In the genomic region with DNA sequence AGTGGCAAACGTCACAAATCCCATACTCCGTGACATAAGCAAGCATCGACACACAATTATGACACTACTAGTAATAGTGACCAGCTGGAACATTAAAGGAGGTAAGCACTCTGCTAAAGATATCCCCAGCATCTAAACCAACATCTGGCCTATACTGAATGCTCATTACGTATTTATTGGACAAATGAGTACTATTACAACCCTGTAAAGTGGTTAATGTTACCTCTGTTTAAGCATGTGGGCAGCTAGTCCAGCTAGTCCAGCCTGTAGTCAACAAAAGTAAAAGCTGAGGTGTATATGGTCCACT, we compare ENCODE assay signal across 8 cellular contexts. TPM values are rescaled to one million over a fixed set of nuclear protein-coding genes. Genes with fewer than 3 reads are reported as not detected.
DNase-seq lines count a peak whose midpoint lies in the region; ATAC-seq and TF ChIP-seq lines count a peak whose summit lies in the region.

No MANE protein-coding gene starts in this region.

- peak; percentile 3 for ATAC-seq in GM19438 (IDR thresholded peaks at IDR 0.05; ENCODE audit: low read depth, unreplicated experiment)
- ATAC-seq in HG03439 (IDR thresholded peaks at IDR 0.05; ENCODE audit: unreplicated experiment), result no peak

- H3K27me3 ChIP-seq in MG63, result no peaks in the 10 kb centered on the region
- no peaks in the 10 kb centered on the region for H3K27me3 ChIP-seq in effector memory CD4-positive, alpha-beta T cell (replicated peaks; ENCODE audit: control insufficient read depth, insufficient read depth, low read length, poor library complexity, severe bottlenecking)
- no peaks in the 10 kb centered on the region for H3K27me3 ChIP-seq in spleen (replicated peaks in 1 of 7)

- DNase-seq in MG63, result no peak
- DNase-seq in effector memory CD4-positive, alpha-beta T cell, result no peak
- no peak for DNase-seq in spleen
- no peak for DNase-seq in NCI-H2029 (lab: John Stamatoyannopoulos, UW)
- DNase-seq in hippocampal formation (lab: John Stamatoyannopoulos, UW), result no peak
- no peak for DNase-seq in DMS114 treated with DMSO at 0.1 percent for 48 hours (lab: John Stamatoyannopoulos, UW; ENCODE audit: unreplicated experiment)

- TF ChIP-seq CTCF in spleen (IDR thresholded peaks at IDR 0.05 in 8 of 11, conservative IDR thresholded peaks at IDR 0.05 in 3 of 11), result peak in 2 of 11 experiments; percentile 1 to 20

- no peak for TF ChIP-seq POLR2A in spleen (IDR thresholded peaks at IDR 0.05)

- intact Hi-C loops in spleen (cut with DNase I; ENCODE audit: low total_unique reads), result no loop called here

- H3K4me3 ChIP-seq in MG63 (peak overlapping the region; percentile 70), spleen (peak overlapping the region in 6 of 8 donors; percentile 64 to 90 (median 74))
- peak overlapping the region; percentile 78 for H3K4me3 ChIP-seq in effector memory CD4-positive, alpha-beta T cell (ENCODE audit: insufficient read depth, low read depth, low read length, poor library complexity, severe bottlenecking)

- WGBS in spleen, 5 donors, result 11 to 35% (median 28%) methylated on average over 4 of the region's 4 CpGs

- peak overlapping the region; percentile 84 for H3K27ac ChIP-seq in effector memory CD4-positive, alpha-beta T cell (ENCODE audit: insufficient read depth, low read length, poor library complexity, severe bottlenecking)
- peak overlapping the region in 7 of 8 donors; percentile 70 to 93 (median 87) for H3K27ac ChIP-seq in spleen

- H3K4me1 ChIP-seq in effector memory CD4-positive, alpha-beta T cell (ENCODE audit: control insufficient read depth, insufficient read depth, low read length, poor library complexity, severe bottlenecking), result peaks cover 6% of the 10 kb centered on the region
- H3K4me1 ChIP-seq in spleen, result peaks cover 0 to 20% (median 7%) of the 10 kb centered on the region in 6 donors

- no peaks in the 10 kb centered on the region for H3K9me3 ChIP-seq in MG63
- H3K9me3 ChIP-seq in effector memory CD4-positive, alpha-beta T cell (ENCODE audit: control insufficient read depth, low read length), result no peaks in the 10 kb centered on the region
- H3K9me3 ChIP-seq in spleen, result no peaks in the 10 kb centered on the region

- no peaks in the 10 kb centered on the region for H3K36me3 ChIP-seq in MG63
- no peaks in the 10 kb centered on the region for H3K36me3 ChIP-seq in effector memory CD4-positive, alpha-beta T cell (ENCODE audit: control insufficient read depth, insufficient read depth, low read length)
- no peaks in the 10 kb centered on the region for H3K36me3 ChIP-seq in spleen

RNA-seq across cellular contexts. Expression of a gene that starts 0.4 kb away (rescaled TPM):
- 6.8 and 7.1 TPM in 2 replicates for total RNA-seq in MG63 (2014; rRNA removed; shearing (Covaris generic); ENCODE audit: low replicate concordance)
- total RNA-seq in spleen, result 10 to 100 TPM; 10.5 to 34.5 (median 14.0) TPM
- polyA plus RNA-seq in spleen, result 10 to 100 TPM in 1 of 3 donors, 1 to 10 TPM in 2; 5.9 to 11.0 (median 8.7) TPM

RNA-seq across cellular contexts. Expression of a gene that starts 24.7 kb away (rescaled TPM):
- not detected in 2 replicates for total RNA-seq in MG63 (2014; rRNA removed; shearing (Covaris generic); ENCODE audit: low replicate concordance)
- not detected for total RNA-seq in spleen
- polyA plus RNA-seq in spleen, result under 1 TPM in 2 of 3 donors, not detected in 1; 0.05 to 0.06 TPM
